ENCODE assay signal across 1 cellular context in the genomic region with DNA sequence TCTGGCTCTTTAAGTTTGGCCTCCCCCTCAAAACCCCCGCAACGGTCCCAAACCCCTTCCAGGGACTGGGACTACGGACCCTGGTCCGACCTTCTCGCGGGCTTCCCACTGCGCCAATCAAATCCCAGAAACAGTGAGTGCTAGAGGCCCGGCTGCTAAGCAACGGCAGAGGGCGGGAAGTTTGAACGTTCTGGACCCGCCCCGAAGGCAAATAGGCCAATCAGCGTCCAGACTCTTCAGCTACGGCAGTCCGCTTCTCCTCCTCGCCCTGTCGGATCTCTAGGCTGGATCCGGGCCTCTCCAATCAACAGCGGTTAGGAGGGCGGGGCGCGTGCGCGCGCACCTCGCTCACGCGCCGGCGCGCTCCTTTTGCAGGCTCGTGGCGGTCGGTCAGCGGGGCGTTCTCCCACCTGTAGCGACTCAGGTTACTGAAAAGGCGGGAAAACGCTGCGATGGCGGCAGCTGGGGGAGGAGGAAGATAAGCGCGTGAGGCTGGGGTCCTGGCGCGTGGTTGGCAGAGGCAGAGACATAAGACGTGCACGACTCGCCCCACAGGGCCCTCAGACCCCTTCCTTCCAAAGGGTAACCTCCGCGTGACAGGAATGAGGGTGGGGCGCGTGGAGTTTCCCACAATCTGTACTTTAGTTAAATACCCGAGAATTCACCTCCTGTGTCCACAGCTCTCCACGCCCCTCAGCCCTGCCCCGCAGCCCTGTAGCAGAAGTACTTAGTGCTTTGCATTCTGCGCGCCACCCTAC.
TF ChIP-seq lines count a peak whose summit lies in the region.

MSH5 (plus strand) TSS at position 367 of the 758 bp plus-strand sequence. CDS start 462 bp downstream, outside the sequence.

TF ChIP-seq in HepG2, 621 proteins besides CTCF, POLR2A, EP300 and RAD21 (continued from another document and continues in another):
- TF ChIP-seq, protein P1, sequence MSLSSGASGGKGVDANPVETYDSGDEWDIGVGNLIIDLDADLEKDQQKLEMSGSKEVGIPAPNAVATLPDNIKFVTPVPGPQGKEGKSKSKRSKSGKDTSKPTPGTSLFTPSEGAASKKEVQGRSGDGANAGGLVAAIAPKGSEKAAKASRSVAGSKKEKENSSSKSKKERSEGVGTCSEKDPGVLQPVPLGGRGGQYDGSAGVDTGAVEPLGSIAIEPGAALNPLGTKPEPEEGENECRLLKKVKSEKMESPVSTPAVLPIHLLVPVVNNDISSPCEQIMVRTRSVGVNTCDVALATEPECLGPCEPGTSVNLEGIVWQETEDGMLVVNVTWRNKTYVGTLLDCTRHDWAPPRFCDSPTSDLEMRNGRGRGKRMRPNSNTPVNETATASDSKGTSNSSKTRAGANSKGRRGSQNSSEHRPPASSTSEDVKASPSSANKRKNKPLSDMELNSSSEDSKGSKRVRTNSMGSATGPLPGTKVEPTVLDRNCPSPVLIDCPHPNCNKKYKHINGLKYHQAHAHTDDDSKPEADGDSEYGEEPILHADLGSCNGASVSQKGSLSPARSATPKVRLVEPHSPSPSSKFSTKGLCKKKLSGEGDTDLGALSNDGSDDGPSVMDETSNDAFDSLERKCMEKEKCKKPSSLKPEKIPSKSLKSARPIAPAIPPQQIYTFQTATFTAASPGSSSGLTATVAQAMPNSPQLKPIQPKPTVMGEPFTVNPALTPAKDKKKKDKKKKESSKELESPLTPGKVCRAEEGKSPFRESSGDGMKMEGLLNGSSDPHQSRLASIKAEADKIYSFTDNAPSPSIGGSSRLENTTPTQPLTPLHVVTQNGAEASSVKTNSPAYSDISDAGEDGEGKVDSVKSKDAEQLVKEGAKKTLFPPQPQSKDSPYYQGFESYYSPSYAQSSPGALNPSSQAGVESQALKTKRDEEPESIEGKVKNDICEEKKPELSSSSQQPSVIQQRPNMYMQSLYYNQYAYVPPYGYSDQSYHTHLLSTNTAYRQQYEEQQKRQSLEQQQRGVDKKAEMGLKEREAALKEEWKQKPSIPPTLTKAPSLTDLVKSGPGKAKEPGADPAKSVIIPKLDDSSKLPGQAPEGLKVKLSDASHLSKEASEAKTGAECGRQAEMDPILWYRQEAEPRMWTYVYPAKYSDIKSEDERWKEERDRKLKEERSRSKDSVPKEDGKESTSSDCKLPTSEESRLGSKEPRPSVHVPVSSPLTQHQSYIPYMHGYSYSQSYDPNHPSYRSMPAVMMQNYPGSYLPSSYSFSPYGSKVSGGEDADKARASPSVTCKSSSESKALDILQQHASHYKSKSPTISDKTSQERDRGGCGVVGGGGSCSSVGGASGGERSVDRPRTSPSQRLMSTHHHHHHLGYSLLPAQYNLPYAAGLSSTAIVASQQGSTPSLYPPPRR (CRISPR knock-in tag; IDR thresholded peaks at IDR 0.05; ENCODE audit: borderline replicate concordance): peak; percentile 87
- TF ChIP-seq ZNF251 (CRISPR knock-in tag; IDR thresholded peaks at IDR 0.05): peak; percentile 97; the same call in 1 of the 2 replicates
- peak; percentile 98 for TF ChIP-seq HES4 (CRISPR knock-in tag; IDR thresholded peaks at IDR 0.05; ENCODE audit: borderline replicate concordance)
- 0 out of 2 replicates have a peak, but pooled peaks have one; percentile 72 for TF ChIP-seq KLF13 (CRISPR knock-in tag; IDR thresholded peaks at IDR 0.05)
- TF ChIP-seq ZSCAN30 (CRISPR knock-in tag; IDR thresholded peaks at IDR 0.05): peak; percentile 95
- TF ChIP-seq REST (IDR thresholded peaks at IDR 0.05; ENCODE audit: borderline replicate concordance in 1 of 2, low read depth in 1 of 2, low read length in 2 of 2): peak in 1 of 2 experiments; percentile 14; a peak in 1 of 4 replicates
- no peak for TF ChIP-seq SMARCE1 (IDR thresholded peaks at IDR 0.05; ENCODE audit: borderline replicate concordance)
- no peak; the same call in 1 of the 2 replicates for TF ChIP-seq HCFC1 (IDR thresholded peaks at IDR 0.05; ENCODE audit: low read depth, low read length)
- TF ChIP-seq TCF7 (IDR thresholded peaks at IDR 0.05; ENCODE audit: low read depth): no peak; the same call in 1 of the 2 replicates
- peak; percentile 53; the same call in 1 of the 2 replicates for TF ChIP-seq ZNF362 (CRISPR knock-in tag; IDR thresholded peaks at IDR 0.05; ENCODE audit: borderline replicate concordance)
- no peak for TF ChIP-seq ZNF383 (CRISPR knock-in tag; IDR thresholded peaks at IDR 0.05; ENCODE audit: borderline replicate concordance)
- TF ChIP-seq ZNF776 (CRISPR knock-in tag; IDR thresholded peaks at IDR 0.05): peak; percentile 99
- TF ChIP-seq CHCHD3 (CRISPR knock-in tag; IDR thresholded peaks at IDR 0.05): peak; percentile 99
- TF ChIP-seq, protein P2, sequence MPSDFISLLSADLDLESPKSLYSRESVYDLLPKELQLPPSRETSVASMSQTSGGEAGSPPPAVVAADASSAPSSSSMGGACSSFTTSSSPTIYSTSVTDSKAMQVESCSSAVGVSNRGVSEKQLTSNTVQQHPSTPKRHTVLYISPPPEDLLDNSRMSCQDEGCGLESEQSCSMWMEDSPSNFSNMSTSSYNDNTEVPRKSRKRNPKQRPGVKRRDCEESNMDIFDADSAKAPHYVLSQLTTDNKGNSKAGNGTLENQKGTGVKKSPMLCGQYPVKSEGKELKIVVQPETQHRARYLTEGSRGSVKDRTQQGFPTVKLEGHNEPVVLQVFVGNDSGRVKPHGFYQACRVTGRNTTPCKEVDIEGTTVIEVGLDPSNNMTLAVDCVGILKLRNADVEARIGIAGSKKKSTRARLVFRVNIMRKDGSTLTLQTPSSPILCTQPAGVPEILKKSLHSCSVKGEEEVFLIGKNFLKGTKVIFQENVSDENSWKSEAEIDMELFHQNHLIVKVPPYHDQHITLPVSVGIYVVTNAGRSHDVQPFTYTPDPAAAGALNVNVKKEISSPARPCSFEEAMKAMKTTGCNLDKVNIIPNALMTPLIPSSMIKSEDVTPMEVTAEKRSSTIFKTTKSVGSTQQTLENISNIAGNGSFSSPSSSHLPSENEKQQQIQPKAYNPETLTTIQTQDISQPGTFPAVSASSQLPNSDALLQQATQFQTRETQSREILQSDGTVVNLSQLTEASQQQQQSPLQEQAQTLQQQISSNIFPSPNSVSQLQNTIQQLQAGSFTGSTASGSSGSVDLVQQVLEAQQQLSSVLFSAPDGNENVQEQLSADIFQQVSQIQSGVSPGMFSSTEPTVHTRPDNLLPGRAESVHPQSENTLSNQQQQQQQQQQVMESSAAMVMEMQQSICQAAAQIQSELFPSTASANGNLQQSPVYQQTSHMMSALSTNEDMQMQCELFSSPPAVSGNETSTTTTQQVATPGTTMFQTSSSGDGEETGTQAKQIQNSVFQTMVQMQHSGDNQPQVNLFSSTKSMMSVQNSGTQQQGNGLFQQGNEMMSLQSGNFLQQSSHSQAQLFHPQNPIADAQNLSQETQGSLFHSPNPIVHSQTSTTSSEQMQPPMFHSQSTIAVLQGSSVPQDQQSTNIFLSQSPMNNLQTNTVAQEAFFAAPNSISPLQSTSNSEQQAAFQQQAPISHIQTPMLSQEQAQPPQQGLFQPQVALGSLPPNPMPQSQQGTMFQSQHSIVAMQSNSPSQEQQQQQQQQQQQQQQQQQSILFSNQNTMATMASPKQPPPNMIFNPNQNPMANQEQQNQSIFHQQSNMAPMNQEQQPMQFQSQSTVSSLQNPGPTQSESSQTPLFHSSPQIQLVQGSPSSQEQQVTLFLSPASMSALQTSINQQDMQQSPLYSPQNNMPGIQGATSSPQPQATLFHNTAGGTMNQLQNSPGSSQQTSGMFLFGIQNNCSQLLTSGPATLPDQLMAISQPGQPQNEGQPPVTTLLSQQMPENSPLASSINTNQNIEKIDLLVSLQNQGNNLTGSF (CRISPR knock-in tag; IDR thresholded peaks at IDR 0.05): peak; percentile 98
- TF ChIP-seq ZNF232 (CRISPR knock-in tag; IDR thresholded peaks at IDR 0.05; ENCODE audit: borderline replicate concordance): peak; percentile 93
- peak; percentile 90 for TF ChIP-seq ZNF556 (CRISPR knock-in tag; IDR thresholded peaks at IDR 0.05; ENCODE audit: borderline replicate concordance)
- peak; percentile 60 for TF ChIP-seq RCOR2 (CRISPR knock-in tag; IDR thresholded peaks at IDR 0.05)
- TF ChIP-seq, protein P3, sequence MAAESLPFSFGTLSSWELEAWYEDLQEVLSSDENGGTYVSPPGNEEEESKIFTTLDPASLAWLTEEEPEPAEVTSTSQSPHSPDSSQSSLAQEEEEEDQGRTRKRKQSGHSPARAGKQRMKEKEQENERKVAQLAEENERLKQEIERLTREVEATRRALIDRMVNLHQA (CRISPR knock-in tag; IDR thresholded peaks at IDR 0.05): 0 out of 2 replicates have a peak, but pooled peaks have one; percentile 36
- 0 out of 2 replicates have a peak, but pooled peaks have one; percentile 61 for TF ChIP-seq KDM3A (CRISPR knock-in tag; IDR thresholded peaks at IDR 0.05; ENCODE audit: low read depth)
- no peak for TF ChIP-seq TBP (CRISPR knock-in tag; IDR thresholded peaks at IDR 0.05)
- TF ChIP-seq, protein P4, sequence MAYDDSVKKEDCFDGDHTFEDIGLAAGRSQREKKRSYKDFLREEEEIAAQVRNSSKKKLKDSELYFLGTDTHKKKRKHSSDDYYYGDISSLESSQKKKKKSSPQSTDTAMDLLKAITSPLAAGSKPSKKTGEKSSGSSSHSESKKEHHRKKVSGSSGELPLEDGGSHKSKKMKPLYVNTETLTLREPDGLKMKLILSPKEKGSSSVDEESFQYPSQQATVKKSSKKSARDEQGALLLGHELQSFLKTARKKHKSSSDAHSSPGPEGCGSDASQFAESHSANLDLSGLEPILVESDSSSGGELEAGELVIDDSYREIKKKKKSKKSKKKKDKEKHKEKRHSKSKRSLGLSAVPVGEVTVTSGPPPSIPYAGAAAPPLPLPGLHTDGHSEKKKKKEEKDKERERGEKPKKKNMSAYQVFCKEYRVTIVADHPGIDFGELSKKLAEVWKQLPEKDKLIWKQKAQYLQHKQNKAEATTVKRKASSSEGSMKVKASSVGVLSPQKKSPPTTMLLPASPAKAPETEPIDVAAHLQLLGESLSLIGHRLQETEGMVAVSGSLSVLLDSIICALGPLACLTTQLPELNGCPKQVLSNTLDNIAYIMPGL (CRISPR knock-in tag; IDR thresholded peaks at IDR 0.05; ENCODE audit: borderline replicate concordance in 1 of 2, low read depth in 1 of 2): peak; percentile 42 to 74; a peak in 2 of 4 replicates
- TF ChIP-seq NFE2L2 (IDR thresholded peaks at IDR 0.05; ENCODE audit: low read length): no peak
- TF ChIP-seq ZNF652 (CRISPR knock-in tag; IDR thresholded peaks at IDR 0.05; ENCODE audit: borderline replicate concordance, low read depth): no peak
- no peak for TF ChIP-seq THAP8 (CRISPR knock-in tag; IDR thresholded peaks at IDR 0.05; ENCODE audit: borderline replicate concordance)
- TF ChIP-seq ZFP41 (CRISPR knock-in tag; IDR thresholded peaks at IDR 0.05; ENCODE audit: borderline replicate concordance): peak; percentile 98
- TF ChIP-seq ZNF549 (CRISPR knock-in tag; IDR thresholded peaks at IDR 0.05): no peak
- TF ChIP-seq SMAD9 (CRISPR knock-in tag; IDR thresholded peaks at IDR 0.05): peak; percentile 93; the same call in 1 of the 2 replicates
- TF ChIP-seq ZNF7 (CRISPR knock-in tag; IDR thresholded peaks at IDR 0.05): no peak
- TF ChIP-seq ZNF550 (CRISPR knock-in tag; IDR thresholded peaks at IDR 0.05; ENCODE audit: borderline replicate concordance): 0 out of 2 replicates have a peak, but pooled peaks have one; percentile 66
- no peak; the same call in 1 of the 2 replicates for TF ChIP-seq ZNF350 (CRISPR knock-in tag; IDR thresholded peaks at IDR 0.05; ENCODE audit: borderline replicate concordance, low read depth)
- TF ChIP-seq ZFX (CRISPR knock-in tag; IDR thresholded peaks at IDR 0.05; ENCODE audit: low read depth): peak; percentile 73
- TF ChIP-seq, protein P5, sequence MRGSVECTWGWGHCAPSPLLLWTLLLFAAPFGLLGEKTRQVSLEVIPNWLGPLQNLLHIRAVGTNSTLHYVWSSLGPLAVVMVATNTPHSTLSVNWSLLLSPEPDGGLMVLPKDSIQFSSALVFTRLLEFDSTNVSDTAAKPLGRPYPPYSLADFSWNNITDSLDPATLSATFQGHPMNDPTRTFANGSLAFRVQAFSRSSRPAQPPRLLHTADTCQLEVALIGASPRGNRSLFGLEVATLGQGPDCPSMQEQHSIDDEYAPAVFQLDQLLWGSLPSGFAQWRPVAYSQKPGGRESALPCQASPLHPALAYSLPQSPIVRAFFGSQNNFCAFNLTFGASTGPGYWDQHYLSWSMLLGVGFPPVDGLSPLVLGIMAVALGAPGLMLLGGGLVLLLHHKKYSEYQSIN (CRISPR knock-in tag; IDR thresholded peaks at IDR 0.05; ENCODE audit: borderline replicate concordance): no peak
